Comparison of ENCODE assay signal across 1 cellular context in genomic region chr17:73192894-73193701, GRCh38.
TF ChIP-seq lines count a peak whose summit lies in the region.

TSS of gene COG1 (plus strand) at chr17:73193055. CDS start at chr17:73193070, 15 bp downstream.

TF ChIP-seq in HepG2, 621 proteins besides CTCF, POLR2A, EP300 and RAD21 (continued from another document and continues in another):
- TF ChIP-seq ZBTB10 (CRISPR knock-in tag; IDR thresholded peaks at IDR 0.05; ENCODE audit: borderline replicate concordance) = no peak
- no peak for TF ChIP-seq CREBL2 (CRISPR knock-in tag; IDR thresholded peaks at IDR 0.05; ENCODE audit: borderline replicate concordance)
- peak; percentile 83 for TF ChIP-seq HDAC1 (CRISPR knock-in tag; IDR thresholded peaks at IDR 0.05)
- no peak for TF ChIP-seq ZBTB34 (CRISPR knock-in tag; IDR thresholded peaks at IDR 0.05)
- no peak for TF ChIP-seq RCOR2 (CRISPR knock-in tag; IDR thresholded peaks at IDR 0.05)
- TF ChIP-seq MEIS1 (CRISPR knock-in tag; IDR thresholded peaks at IDR 0.05; ENCODE audit: borderline replicate concordance) = peak; percentile 68; the same call in 1 of the 2 replicates
- no peak for TF ChIP-seq ZNF652 (CRISPR knock-in tag; IDR thresholded peaks at IDR 0.05; ENCODE audit: borderline replicate concordance, low read depth)
- no peak; the same call in 1 of the 2 replicates for TF ChIP-seq NKX3-1 (CRISPR knock-in tag; IDR thresholded peaks at IDR 0.05)
- no peak for TF ChIP-seq CHCHD3 (CRISPR knock-in tag; IDR thresholded peaks at IDR 0.05)
- no peak for TF ChIP-seq TP53 (CRISPR knock-in tag; conservative IDR thresholded peaks at IDR 0.05)
- no peak for TF ChIP-seq JUND (CRISPR knock-in tag; IDR thresholded peaks at IDR 0.05)
- no peak for TF ChIP-seq ZFYVE20 (CRISPR knock-in tag; IDR thresholded peaks at IDR 0.05; ENCODE audit: borderline replicate concordance, low read depth)
- no peak for TF ChIP-seq ZNF839 (CRISPR knock-in tag; IDR thresholded peaks at IDR 0.05; ENCODE audit: borderline replicate concordance)
- no peak for TF ChIP-seq AFF4 (CRISPR knock-in tag; IDR thresholded peaks at IDR 0.05)
- TF ChIP-seq ZNF674 (CRISPR knock-in tag; IDR thresholded peaks at IDR 0.05; ENCODE audit: low read depth) = no peak
- TF ChIP-seq ZNF749 (CRISPR knock-in tag; IDR thresholded peaks at IDR 0.05; ENCODE audit: borderline replicate concordance) = peak; percentile 89; the same call in 1 of the 2 replicates
- no peak for TF ChIP-seq MTF1 (CRISPR knock-in tag; IDR thresholded peaks at IDR 0.05)
- peak; percentile 74; the same call in 1 of the 2 replicates for TF ChIP-seq NFATC3 (CRISPR knock-in tag; IDR thresholded peaks at IDR 0.05)
- peak; percentile 79; the same call in 1 of the 2 replicates for TF ChIP-seq ZNF205 (CRISPR knock-in tag; IDR thresholded peaks at IDR 0.05)
- TF ChIP-seq FLYWCH1 (CRISPR knock-in tag; IDR thresholded peaks at IDR 0.05) = no peak
- no peak for TF ChIP-seq ZNF7 (CRISPR knock-in tag; IDR thresholded peaks at IDR 0.05)
- no peak for TF ChIP-seq PRPF4 (IDR thresholded peaks at IDR 0.05; ENCODE audit: low read depth, low read length, poor library complexity, severe bottlenecking)
- peak; percentile 74; the same call in 1 of the 2 replicates for TF ChIP-seq MTF2 (CRISPR knock-in tag; IDR thresholded peaks at IDR 0.05; ENCODE audit: borderline replicate concordance)
- TF ChIP-seq ZNF180 (CRISPR knock-in tag; IDR thresholded peaks at IDR 0.05; ENCODE audit: borderline replicate concordance, low read depth) = no peak
- no peak for TF ChIP-seq TCF7 (IDR thresholded peaks at IDR 0.05; ENCODE audit: low read depth)
- TF ChIP-seq ZNF253 (CRISPR knock-in tag; IDR thresholded peaks at IDR 0.05; ENCODE audit: borderline replicate concordance) = peak; percentile 96; the same call in 1 of the 2 replicates
- no peak for TF ChIP-seq EED (CRISPR knock-in tag; IDR thresholded peaks at IDR 0.05)
- TF ChIP-seq PRDM4 (CRISPR knock-in tag; IDR thresholded peaks at IDR 0.05; ENCODE audit: borderline replicate concordance) = 0 out of 2 replicates have a peak, but pooled peaks have one; percentile 71
- TF ChIP-seq GLI4 (CRISPR knock-in tag; IDR thresholded peaks at IDR 0.05; ENCODE audit: borderline replicate concordance) = no peak
- no peak for TF ChIP-seq ZNF441 (CRISPR knock-in tag; IDR thresholded peaks at IDR 0.05; ENCODE audit: borderline replicate concordance)
- no peak for TF ChIP-seq ZNF546 (CRISPR knock-in tag; conservative IDR thresholded peaks at IDR 0.05)
- TF ChIP-seq ZNF616 (CRISPR knock-in tag; IDR thresholded peaks at IDR 0.05; ENCODE audit: low read depth) = 0 out of 2 replicates have a peak, but pooled peaks have one; percentile 51
- TF ChIP-seq ZNF660 (CRISPR knock-in tag; IDR thresholded peaks at IDR 0.05; ENCODE audit: borderline replicate concordance, low read depth) = no peak
- TF ChIP-seq ZFAT (CRISPR knock-in tag; conservative IDR thresholded peaks at IDR 0.05) = no peak
- TF ChIP-seq ZNF589 (CRISPR knock-in tag; conservative IDR thresholded peaks at IDR 0.05) = no peak
- TF ChIP-seq NFYB (CRISPR knock-in tag; IDR thresholded peaks at IDR 0.05) = no peak
- peak; percentile 85 for TF ChIP-seq NR2C2 (CRISPR knock-in tag; IDR thresholded peaks at IDR 0.05; ENCODE audit: borderline replicate concordance)
- no peak for TF ChIP-seq RNF2 (conservative IDR thresholded peaks at IDR 0.05; ENCODE audit: low read depth)
- no peak for TF ChIP-seq RBM22 (optimal IDR thresholded peaks at IDR 0.05; ENCODE audit: low read length)
- peak; percentile 91; the same call in 1 of the 2 replicates for TF ChIP-seq DNMT1 (CRISPR knock-in tag; IDR thresholded peaks at IDR 0.05)
- TF ChIP-seq ZSCAN21 (CRISPR knock-in tag; IDR thresholded peaks at IDR 0.05; ENCODE audit: borderline replicate concordance) = peak; percentile 90
- TF ChIP-seq ZKSCAN8 (CRISPR knock-in tag; IDR thresholded peaks at IDR 0.05; ENCODE audit: borderline replicate concordance) = no peak
- TF ChIP-seq NONO (IDR thresholded peaks at IDR 0.05) = no peak
- TF ChIP-seq NONO (CRISPR knock-in tag; conservative IDR thresholded peaks at IDR 0.05) = peak; percentile 76
- TF ChIP-seq ETV5 (CRISPR knock-in tag; IDR thresholded peaks at IDR 0.05; ENCODE audit: borderline replicate concordance) = peak; percentile 45
- peak; percentile 22 for TF ChIP-seq AGO1 (IDR thresholded peaks at IDR 0.05; ENCODE audit: low read depth, low read length, poor library complexity, severe bottlenecking)
- peak; percentile 53; the same call in 1 of the 2 replicates for TF ChIP-seq ZBTB20 (CRISPR knock-in tag; IDR thresholded peaks at IDR 0.05; ENCODE audit: borderline replicate concordance, low read depth)
- peak; percentile 58 for TF ChIP-seq ZNF329 (CRISPR knock-in tag; IDR thresholded peaks at IDR 0.05; ENCODE audit: low read depth)
- no peak for TF ChIP-seq PBX2 (CRISPR knock-in tag; IDR thresholded peaks at IDR 0.05)
- TF ChIP-seq ZNF879 (CRISPR knock-in tag; IDR thresholded peaks at IDR 0.05) = no peak
- no peak for TF ChIP-seq NFRKB (IDR thresholded peaks at IDR 0.05)
- TF ChIP-seq ZNF451 (CRISPR knock-in tag; IDR thresholded peaks at IDR 0.05) = peak; percentile 73; the same call in 1 of the 2 replicates
- TF ChIP-seq AKAP8 (CRISPR knock-in tag; IDR thresholded peaks at IDR 0.05) = peak; percentile 60; the same call in 1 of the 2 replicates
- no peak; the same call in 1 of the 2 replicates for TF ChIP-seq E2F1 (CRISPR knock-in tag; IDR thresholded peaks at IDR 0.05)
- TF ChIP-seq MBNL3 (CRISPR knock-in tag; conservative IDR thresholded peaks at IDR 0.05) = no peak
- no peak; the same call in 1 of the 2 replicates for TF ChIP-seq HBP1 (CRISPR knock-in tag; IDR thresholded peaks at IDR 0.05; ENCODE audit: low read depth)
- peak; percentile 76; the same call in 1 of the 2 replicates for TF ChIP-seq TGIF2 (CRISPR knock-in tag; IDR thresholded peaks at IDR 0.05)
- TF ChIP-seq ZNF143 (CRISPR knock-in tag; IDR thresholded peaks at IDR 0.05) = no peak
